14 cellular contexts compared by ENCODE assay signal in the genomic region with DNA sequence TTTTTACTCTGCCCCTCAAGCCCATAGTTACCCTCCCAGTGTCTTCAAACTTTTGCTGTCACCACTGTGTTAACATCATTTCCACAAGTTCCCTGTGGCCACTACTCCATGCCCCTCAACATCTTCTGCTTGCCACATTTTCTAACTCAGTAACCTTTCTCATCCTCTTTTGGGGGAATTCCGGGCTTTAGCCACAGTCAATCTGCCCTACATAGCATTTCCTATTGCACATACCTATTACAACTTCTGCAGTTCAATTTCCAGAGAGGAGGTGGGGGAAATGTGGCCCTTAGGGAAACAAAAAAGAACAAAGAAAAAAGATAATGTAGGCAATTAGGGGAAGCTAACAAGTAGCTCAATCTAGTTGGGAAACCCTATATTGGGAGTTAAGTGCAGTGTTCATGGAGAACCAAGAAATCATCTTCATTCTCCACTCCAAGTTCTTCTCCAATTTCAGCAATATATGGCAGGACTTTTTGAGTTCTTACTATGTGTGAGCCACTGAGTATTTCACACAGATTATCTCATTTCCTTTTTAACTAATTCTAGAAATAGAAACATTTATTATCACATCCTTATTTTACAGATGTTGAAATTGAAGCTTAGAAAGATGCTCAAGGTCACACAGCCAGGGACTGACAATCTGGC. TPM values are rescaled to one million over a fixed set of nuclear protein-coding genes. Genes with fewer than 3 reads are reported as not detected.
A peak's percentile ranks its signal among the peaks of the same experiment; 100 is the strongest.
DNase-seq lines count a peak whose midpoint lies in the region; ATAC-seq lines count a peak whose summit lies in the region.
"Had no signal": no experiment of that assay in that cellular context is flagged by ENCODE, and none has a peak within 500 bp of the region (broad histone marks: within the 10 kb centered on the region; RNA-seq: fewer than 3 reads in every experiment).

No MANE protein-coding gene starts in this region.

- no peak overlapping the region for H3K4me3 ChIP-seq in trophoblast cell (ENCODE audit: low read depth, low read length)
- H3K4me3 ChIP-seq: dorsolateral prefrontal cortex, gastrocnemius medialis, SK-N-MC, skin epidermis, thyroid gland had no signal

- ATAC-seq in GM18868 (IDR thresholded peaks at IDR 0.05; ENCODE audit: unreplicated experiment) (peak; percentile 78), HG02852 (IDR thresholded peaks at IDR 0.05; ENCODE audit: unreplicated experiment) (peak; percentile 68)
- ATAC-seq: gastrocnemius medialis, HepG2 had no signal

- H2BK12ac ChIP-seq in trophoblast cell (ENCODE audit: low read length): no peak overlapping the region

- no peaks in the 10 kb centered on the region for H3K9me3 ChIP-seq in trophoblast cell (ENCODE audit: insufficient read depth, low read depth, low read length)
- H3K9me3 ChIP-seq: gastrocnemius medialis, thyroid gland had no signal

- no peaks in the 10 kb centered on the region for H3K79me2 ChIP-seq in trophoblast cell (ENCODE audit: control insufficient read depth, insufficient read depth, low read length, poor library complexity)

- no peak overlapping the region for H3K4me2 ChIP-seq in trophoblast cell (ENCODE audit: low read length)

- no peak overlapping the region for H3K18ac ChIP-seq in trophoblast cell (ENCODE audit: low read length)

- no CpG with 5 or more reads among the region's 1 CpG for WGBS in trophoblast cell (ENCODE audit: extremely low coverage, insufficient coverage, insufficient read length)

- H3K9ac ChIP-seq in trophoblast cell (ENCODE audit: low read length): no peak overlapping the region

- H3K79me1 ChIP-seq in trophoblast cell (ENCODE audit: low read length): no peaks in the 10 kb centered on the region

- no peak overlapping the region for H3K27ac ChIP-seq in trophoblast cell (ENCODE audit: low read depth, low read length)
- H3K27ac ChIP-seq: dorsolateral prefrontal cortex, gastrocnemius medialis, SK-N-MC, skin epidermis, thyroid gland had no signal

- no peak overlapping the region for H3K4ac ChIP-seq in trophoblast cell (ENCODE audit: low read depth, low read length)

- in situ Hi-C loops in ACHN (cut with HindIII; ENCODE audit: low pct_ligation_motif_present, low pct_unique_long_range_greater_than_20kb, low sequenced_read_pairs): no loop called here

- no peak overlapping the region for H2BK120ac ChIP-seq in trophoblast cell (ENCODE audit: insufficient read depth, low read length, poor library complexity)

- H3K27me3 ChIP-seq in trophoblast cell (ENCODE audit: insufficient read depth, low read length): no peaks in the 10 kb centered on the region
- H3K27me3 ChIP-seq: dorsolateral prefrontal cortex, gastrocnemius medialis, thyroid gland had no signal

- no peak overlapping the region for H2AK5ac ChIP-seq in trophoblast cell (ENCODE audit: low read length)

- H3K23ac ChIP-seq in trophoblast cell (ENCODE audit: low read length): peak overlapping the region; percentile 80

- H3K14ac ChIP-seq in trophoblast cell (ENCODE audit: low read length): no peak overlapping the region

- no peaks in the 10 kb centered on the region for H3K4me1 ChIP-seq in trophoblast cell (ENCODE audit: control insufficient read depth in 1 of 2, insufficient read depth in 2 of 2, low read length in 2 of 2)
- H3K4me1 ChIP-seq: gastrocnemius medialis, thyroid gland had no signal

- no peak overlapping the region for H2AFZ ChIP-seq in trophoblast cell (ENCODE audit: insufficient read depth, low read length, poor library complexity)

- H4K12ac ChIP-seq in trophoblast cell (ENCODE audit: low read depth, low read length): no peak overlapping the region

- H2BK5ac ChIP-seq in trophoblast cell (ENCODE audit: low read depth, low read length, poor library complexity): no peak overlapping the region

- no peak overlapping the region for H4K8ac ChIP-seq in trophoblast cell (ENCODE audit: low read depth, low read length)

- H4K91ac ChIP-seq in trophoblast cell (ENCODE audit: low read depth, low read length): no peak overlapping the region

- DNase-seq in NOMO-1 treated with dmso at 0.1 percent for 144 hours (lab: John Stamatoyannopoulos, UW; ENCODE audit: unreplicated experiment) (peak; percentile 14), trophoblast cell (peak in 1 of 2 donors; percentile 12), cortex of kidney (lab: John Stamatoyannopoulos, UW) (no peak), NCI-H526 (lab: John Stamatoyannopoulos, UW) (no peak), ACHN (no peak)
- DNase-seq: dorsolateral prefrontal cortex, gastrocnemius medialis, NCI-H146, thyroid gland had no signal

- H3K36me3 ChIP-seq in trophoblast cell (ENCODE audit: control insufficient read depth in 1 of 2, insufficient read depth in 2 of 2, low read length in 2 of 2): no peaks in the 10 kb centered on the region
- H3K36me3 ChIP-seq: gastrocnemius medialis, thyroid gland had no signal

RNA-seq across cellular contexts. Expression of a gene that starts 40.2 kb away (rescaled TPM):
- 4.9 and 5.2 TPM in 2 replicates for polyA plus RNA-seq in trophoblast cell (2013)
- polyA plus RNA-seq: HepG2 had no signal
